Comparison of ENCODE assay signal across 12 cellular contexts in genomic region chr1:32025515-32025914, GRCh38. TPM values are rescaled to one million over a fixed set of nuclear protein-coding genes. Genes with fewer than 3 reads are reported as not detected.
DNase-seq lines count a peak whose midpoint lies in the region; ATAC-seq and TF ChIP-seq lines count a peak whose summit lies in the region.
"Had no signal": no experiment of that assay in that cellular context is flagged by ENCODE, and none has a peak within 500 bp of the region (broad histone marks: within the 10 kb centered on the region; RNA-seq: fewer than 3 reads in every experiment).

No MANE protein-coding gene starts in this region.

- H3K9me3 ChIP-seq in BLaER1 treated with 17β-estradiol and CSF1 and Interleukin-3, amounts not matched to agents 10 nM and 100 nM (replicated peaks in 1 of 11) = no peaks in the 10 kb centered on the region
- H3K9me3 ChIP-seq in T-helper 17 cell (ENCODE audit: control insufficient read depth, low read length, poor library complexity, severe bottlenecking) (no peaks in the 10 kb centered on the region), endodermal cell (ENCODE audit: control insufficient read depth, low read length) (no peaks in the 10 kb centered on the region), trophoblast cell (ENCODE audit: insufficient read depth, low read depth, low read length) (no peaks in the 10 kb centered on the region)
- H3K9me3 ChIP-seq: HAP-1 had no signal

- H4K20me1 ChIP-seq in BLaER1 treated with 17β-estradiol and CSF1 and Interleukin-3, amounts not matched to agents 10 nM and 100 nM = peaks cover 100% of the 10 kb centered on the region in 11 experiments

- H3K4me3 ChIP-seq in BLaER1 treated with 17β-estradiol and CSF1 and Interleukin-3, amounts not matched to agents 10 nM and 100 nM = no peak overlapping the region
- no peak overlapping the region for H3K4me3 ChIP-seq in endodermal cell (ENCODE audit: low read length)
- no peak overlapping the region for H3K4me3 ChIP-seq in trophoblast cell (ENCODE audit: low read depth, low read length)
- H3K4me3 ChIP-seq: HAP-1 had no signal

- no peak overlapping the region for H4K12ac ChIP-seq in trophoblast cell (ENCODE audit: low read depth, low read length)

- no peak overlapping the region for H3K18ac ChIP-seq in trophoblast cell (ENCODE audit: low read length)

- H3K36me3 ChIP-seq in BLaER1 treated with 17β-estradiol and CSF1 and Interleukin-3, amounts not matched to agents 10 nM and 100 nM = peaks cover 48 to 72% (median 67%) of the 10 kb centered on the region in 11 experiments
- H3K36me3 ChIP-seq in endodermal cell (ENCODE audit: control insufficient read depth, insufficient read depth, low read length) (peaks cover 79% of the 10 kb centered on the region), trophoblast cell (ENCODE audit: control insufficient read depth in 1 of 2, insufficient read depth in 2 of 2, low read length in 2 of 2) (peaks cover 19 to 35% of the 10 kb centered on the region in 2 experiments)

- no peak overlapping the region for H4K91ac ChIP-seq in trophoblast cell (ENCODE audit: low read depth, low read length)

- H3K27me3 ChIP-seq in BLaER1 treated with 17β-estradiol and CSF1 and Interleukin-3, amounts not matched to agents 10 nM and 100 nM = no peaks in the 10 kb centered on the region
- no peaks in the 10 kb centered on the region for H3K27me3 ChIP-seq in endodermal cell (ENCODE audit: control insufficient read depth, insufficient read depth, low read length, poor library complexity, severe bottlenecking)
- no peaks in the 10 kb centered on the region for H3K27me3 ChIP-seq in trophoblast cell (ENCODE audit: insufficient read depth, low read length)

- H3K4me3 Mint-ChIP-seq in T-helper 17 cell (peak overlapping the region; percentile 7), endodermal cell (no peak overlapping the region), HFFc6 (no peak overlapping the region)
- H3K4me3 Mint-ChIP-seq: B cell had no signal

- no peaks in the 10 kb centered on the region for H3K9me3 Mint-ChIP-seq in endodermal cell
- H3K9me3 Mint-ChIP-seq in HFFc6 = no peaks in the 10 kb centered on the region

- peak overlapping the region; percentile 95 for H3K4ac ChIP-seq in trophoblast cell (ENCODE audit: low read depth, low read length)

- H3K27ac ChIP-seq in BLaER1 treated with 17β-estradiol and CSF1 and Interleukin-3, amounts not matched to agents 10 nM and 100 nM = 0 out of 22 replicates have a peak overlapping the region, but pooled peaks of 1 of the 11 experiments have one; percentile 20
- H3K27ac ChIP-seq in endodermal cell (ENCODE audit: low read depth, low read length) = no peak overlapping the region
- no peak overlapping the region for H3K27ac ChIP-seq in trophoblast cell (ENCODE audit: low read depth, low read length)
- H3K27ac ChIP-seq: HL-60 had no signal

- H3K27me3 Mint-ChIP-seq in T-helper 17 cell (no peaks in the 10 kb centered on the region), endodermal cell (ENCODE audit: insufficient read depth) (no peaks in the 10 kb centered on the region), HFFc6 (ENCODE audit: insufficient read depth) (peaks cover 4% of the 10 kb centered on the region; the same call in 1 of the 2 replicates)
- H3K27me3 Mint-ChIP-seq: B cell had no signal

- no peak overlapping the region for H2AFZ ChIP-seq in trophoblast cell (ENCODE audit: insufficient read depth, low read length, poor library complexity)

- peaks cover 31% of the 10 kb centered on the region for H3K79me2 ChIP-seq in trophoblast cell (ENCODE audit: control insufficient read depth, insufficient read depth, low read length, poor library complexity)

- no peak for TF ChIP-seq CTCF in endodermal cell (conservative IDR thresholded peaks at IDR 0.05)
- TF ChIP-seq CTCF in HFFc6 (IDR thresholded peaks at IDR 0.05) = no peak

- H3K27ac Mint-ChIP-seq in T-helper 17 cell = no peak overlapping the region
- no peak overlapping the region for H3K27ac Mint-ChIP-seq in endodermal cell
- no peak overlapping the region for H3K27ac Mint-ChIP-seq in HFFc6
- H3K27ac Mint-ChIP-seq: B cell had no signal

- H3K4me1 Mint-ChIP-seq in T-helper 17 cell (peaks cover 44% of the 10 kb centered on the region), endodermal cell (peaks cover 8% of the 10 kb centered on the region), HFFc6 (ENCODE audit: low read depth) (peaks cover 36% of the 10 kb centered on the region)

- no peaks in the 10 kb centered on the region for H3K79me1 ChIP-seq in trophoblast cell (ENCODE audit: low read length)

- WGBS in endodermal cell (ENCODE audit: insufficient coverage in 1 of 2, insufficient read length in 1 of 2), 2 experiments = 87 to 97% methylated on average over 4 to 6 of the region's 6 CpGs
- WGBS in trophoblast cell (ENCODE audit: extremely low coverage, insufficient coverage, insufficient read length) = no CpG with 5 or more reads among the region's 6 CpGs

- H3K36me3 Mint-ChIP-seq in T-helper 17 cell (ENCODE audit: low read depth) = peaks cover 3% of the 10 kb centered on the region
- H3K36me3 Mint-ChIP-seq in endodermal cell (ENCODE audit: low read depth) = peaks cover 36% of the 10 kb centered on the region
- peaks cover 11% of the 10 kb centered on the region; the same call in 1 of the 2 replicates for H3K36me3 Mint-ChIP-seq in HFFc6 (ENCODE audit: low read depth)

- no peak overlapping the region for H3K23ac ChIP-seq in trophoblast cell (ENCODE audit: low read length)

- peaks cover 34 to 75% (median 56%) of the 10 kb centered on the region in 10 experiments; a peak in 19 of 20 replicates for H3K4me1 ChIP-seq in BLaER1 treated with 17β-estradiol and CSF1 and Interleukin-3, amounts not matched to agents 10 nM and 100 nM
- H3K4me1 ChIP-seq in endodermal cell (ENCODE audit: control insufficient read depth, insufficient read depth, low read length) (no peaks in the 10 kb centered on the region), trophoblast cell (ENCODE audit: control insufficient read depth in 1 of 2, insufficient read depth in 2 of 2, low read length in 2 of 2) (no peaks in the 10 kb centered on the region)

- H3K14ac ChIP-seq in trophoblast cell (ENCODE audit: low read length) = no peak overlapping the region

- no peak overlapping the region for H4K8ac ChIP-seq in trophoblast cell (ENCODE audit: low read depth, low read length)

- DNase-seq in T-helper 17 cell (no peak), endodermal cell (peak; percentile 24), trophoblast cell (no peak), NCI-H1930 (lab: John Stamatoyannopoulos, UW) (no peak), HFFc6 (no peak)
- DNase-seq: Calu3, DMS 273 treated with DMSO at 0.1 percent for 48 hours had no signal

- peak overlapping the region in 8 of 11 experiments; percentile 36 to 62 (median 50); a peak in 15 of 22 replicates for H3K4me2 ChIP-seq in BLaER1 treated with 17β-estradiol and CSF1 and Interleukin-3, amounts not matched to agents 10 nM and 100 nM
- no peak overlapping the region for H3K4me2 ChIP-seq in trophoblast cell (ENCODE audit: low read length)

- no peak for ATAC-seq in T-helper 17 cell
- no peak for ATAC-seq in GM21723 (IDR thresholded peaks at IDR 0.05; ENCODE audit: unreplicated experiment)

- no peak overlapping the region for H2BK120ac ChIP-seq in trophoblast cell (ENCODE audit: insufficient read depth, low read length, poor library complexity)

- H2BK12ac ChIP-seq in trophoblast cell (ENCODE audit: low read length) = no peak overlapping the region

- H3K9ac ChIP-seq in BLaER1 treated with 17β-estradiol and CSF1 and Interleukin-3, amounts not matched to agents 10 nM and 100 nM = no peak overlapping the region
- H3K9ac ChIP-seq in endodermal cell (ENCODE audit: extremely low read depth, low read length, poor library complexity, severe bottlenecking) (no peak overlapping the region), trophoblast cell (ENCODE audit: low read length) (no peak overlapping the region)

- H2BK5ac ChIP-seq in trophoblast cell (ENCODE audit: low read depth, low read length, poor library complexity) = no peak overlapping the region

- no peak overlapping the region for H2AK5ac ChIP-seq in trophoblast cell (ENCODE audit: low read length)

RNA-seq across cellular contexts. Expression of gene KHDRBS1, which starts 11.8 kb away (rescaled TPM):
- 10 to 100 TPM; 92.5 to 94.9 TPM for total RNA-seq in T-helper 17 cell
- 100 to 1,000 TPM; 201 to 235 TPM for total RNA-seq in endodermal cell
- polyA plus RNA-seq in endodermal cell (2013, experiment 1 of 2) = 307 TPM
- 280 TPM for polyA plus RNA-seq in endodermal cell (2013, experiment 2 of 2)
- polyA plus RNA-seq in trophoblast cell (2013) = 145 and 147 TPM in 2 replicates
- 100 to 1,000 TPM; 119 to 160 (median 148) TPM for total RNA-seq in HFFc6 (2021; fragmentation: NEBNext Ultra II Directional; extraction: Animal tissue kit (Norgen Biotek cat#: 25700))

RNA-seq across cellular contexts. Expression of gene TMEM39B, which starts 47.2 kb away (rescaled TPM):
- 10 to 100 TPM; 15.8 to 16.7 TPM for total RNA-seq in T-helper 17 cell
- 10 to 100 TPM; 11.0 to 20.3 TPM for total RNA-seq in endodermal cell
- 26.6 TPM for polyA plus RNA-seq in endodermal cell (2013, experiment 1 of 2)
- polyA plus RNA-seq in endodermal cell (2013, experiment 2 of 2) = 25.9 TPM
- polyA plus RNA-seq in trophoblast cell (2013) = 10.1 and 11.0 TPM in 2 replicates
- total RNA-seq in HFFc6 (2021; fragmentation: NEBNext Ultra II Directional; extraction: Animal tissue kit (Norgen Biotek cat#: 25700)) = 10 to 100 TPM; 17.6 to 23.2 (median 20.8) TPM
